ENCODE assay signal across 1 cellular context in the genomic region with DNA sequence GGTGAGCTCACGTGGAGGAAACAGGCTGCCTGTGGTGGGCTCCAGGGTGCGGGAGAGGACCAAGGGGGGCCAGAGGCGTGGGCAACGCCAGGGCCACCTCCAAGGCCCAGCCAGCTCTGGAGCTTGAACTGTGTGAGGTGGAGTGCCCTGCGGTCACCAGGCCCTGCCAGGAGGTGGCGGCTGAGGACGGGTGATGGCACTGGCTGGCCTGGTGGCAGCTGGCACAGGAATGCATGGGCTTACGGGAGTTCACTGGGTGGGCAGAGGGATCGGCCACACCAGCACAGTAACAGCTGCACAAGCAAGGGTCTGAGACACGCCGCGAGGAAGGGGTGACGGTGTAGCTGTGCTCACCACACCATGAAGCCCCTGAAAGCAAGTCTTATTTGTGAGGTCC.
TF ChIP-seq lines count a peak whose summit lies in the region.

No MANE protein-coding gene starts in this region.

TF ChIP-seq in HepG2, 621 proteins besides CTCF, POLR2A, EP300 and RAD21 (continued from another document):
- no peak for TF ChIP-seq TOE1 (CRISPR knock-in tag; IDR thresholded peaks at IDR 0.05)
